ENCODE assay signal across 19 cellular contexts in the genomic region with DNA sequence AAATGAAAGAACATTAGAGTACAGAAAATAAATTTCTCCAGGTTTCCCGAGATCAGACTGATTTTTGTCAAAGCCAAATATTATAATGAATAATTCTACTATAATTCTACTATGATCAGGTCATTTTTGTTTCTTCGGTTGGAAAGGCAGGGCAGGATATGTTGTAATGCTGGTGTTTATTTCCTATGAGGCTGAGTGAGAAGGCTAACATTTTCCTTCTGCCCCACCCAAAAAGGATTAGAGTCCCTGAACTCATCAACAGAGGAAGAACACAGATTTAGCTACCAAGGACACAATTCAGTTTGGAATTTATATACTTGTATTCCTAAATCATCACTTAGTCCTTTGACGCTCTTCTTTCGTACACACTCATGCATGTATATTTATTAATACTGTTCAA.
DNase-seq lines count a peak whose midpoint lies in the region; ATAC-seq and TF ChIP-seq lines count a peak whose summit lies in the region.
"Had no signal": no experiment of that assay in that cellular context is flagged by ENCODE, and none has a peak within 500 bp of the region (broad histone marks: within the 10 kb centered on the region; RNA-seq: fewer than 3 reads in every experiment).

No MANE protein-coding gene starts in this region.

- DNase-seq in GM23248 = peak; percentile 50
- DNase-seq in dedifferentiated amniotic fluid mesenchymal stem cell (ENCODE audit: extremely low spot score) = peak; percentile 44
- DNase-seq in heart left ventricle = no peak
- no peak for DNase-seq in gastrocnemius medialis
- no peak for DNase-seq in NCI-H1417 (lab: John Stamatoyannopoulos, UW)
- DNase-seq in COLO668 (lab: John Stamatoyannopoulos, UW; ENCODE audit: unreplicated experiment) = no peak
- no peak for DNase-seq in NCI-H2171 treated with DMSO at 0.1 percent for 48 hours (lab: John Stamatoyannopoulos, UW)
- DNase-seq in MG63 = no peak
- DNase-seq: activated CD8-positive, alpha-beta memory T cell treated with anti-CD3 and anti-CD28 coated beads, Interleukin-2, amount 10 ng/mL, durations not matched to agents 7 days and 5 days; activated naive CD8-positive, alpha-beta T cell treated with anti-CD3 and anti-CD28 coated beads, Interleukin-2, amount 10 ng/mL, durations not matched to agents 7 days and 5 days; CD8-positive, alpha-beta T cell; DMS79; effector CD8-positive, alpha-beta T cell; kidney glomerular epithelial cell; mucosa of descending colon; NCI-H1930 had no signal

- TF ChIP-seq POLR2A in heart left ventricle (IDR thresholded peaks at IDR 0.05) = no peak
- TF ChIP-seq POLR2A in gastrocnemius medialis (IDR thresholded peaks at IDR 0.05) = no peak

- H3K4me2 ChIP-seq in GM23248 (ENCODE audit: unreplicated experiment) = no peak overlapping the region

- intact Hi-C loops in heart left ventricle (cut with DNase I) = no loop called here
- intact Hi-C loops in gastrocnemius medialis (cut with DNase I; ENCODE audit: low total_unique reads) = no loop called here

- H3K4me1 ChIP-seq in GM23248 (ENCODE audit: insufficient read depth) = peaks cover 25% of the 10 kb centered on the region
- peaks cover 0 to 47% (median 31%) of the 10 kb centered on the region in 12 donors for H3K4me1 ChIP-seq in heart left ventricle
- no peaks in the 10 kb centered on the region for H3K4me1 ChIP-seq in gastrocnemius medialis
- H3K4me1 ChIP-seq: prostate gland had no signal

- peaks cover 82% of the 10 kb centered on the region for H3K36me3 ChIP-seq in GM23248 (ENCODE audit: low read depth)
- H3K36me3 ChIP-seq in heart left ventricle = peaks cover 2 to 95% (median 68%) of the 10 kb centered on the region in 9 donors
- H3K36me3 ChIP-seq in gastrocnemius medialis = peaks cover 0 to 64% of the 10 kb centered on the region in 2 donors
- H3K36me3 ChIP-seq in MG63 = 0 out of 2 replicates have a peak, but pooled peaks cover 2% of the 10 kb centered on the region
- H3K36me3 ChIP-seq: prostate gland had no signal

- 76 to 82% methylated on average over 4 of the region's 4 CpGs for WGBS in GM23248 (ENCODE audit: low coverage in 1 of 2, low lambda C conversion rate in 2 of 2, missing lambda C conversion rate in 2 of 2), 2 experiments
- WGBS in heart left ventricle, 4 donors = 53 to 75% (median 68%) methylated on average over 4 of the region's 4 CpGs

- no peaks in the 10 kb centered on the region for H3K9me2 ChIP-seq in GM23248 (ENCODE audit: insufficient read depth)

- peaks cover 38% of the 10 kb centered on the region for H3F3A ChIP-seq in GM23248 (ENCODE audit: insufficient read depth)

- H3K79me2 ChIP-seq in GM23248 (ENCODE audit: insufficient read depth) = no peaks in the 10 kb centered on the region

- peak overlapping the region; percentile 28; the same call in 1 of the 2 replicates for H3K27ac ChIP-seq in GM23248
- H3K27ac ChIP-seq in heart left ventricle = peak overlapping the region in 11 of 12 donors; percentile 65 to 86 (median 73)
- peak overlapping the region; percentile 56 to 66 (median 60) for H3K27ac ChIP-seq in gastrocnemius medialis
- H3K27ac ChIP-seq: cardiac muscle cell, prostate gland, RWPE1 had no signal

- no peak overlapping the region for H2AFZ ChIP-seq in GM23248

- H3K27me3 ChIP-seq in GM23248 (replicated peaks; ENCODE audit: insufficient read depth) = no peaks in the 10 kb centered on the region
- no peaks in the 10 kb centered on the region for H3K27me3 ChIP-seq in heart left ventricle
- H3K27me3 ChIP-seq in gastrocnemius medialis = no peaks in the 10 kb centered on the region
- H3K27me3 ChIP-seq in MG63 = no peaks in the 10 kb centered on the region

- no peak for TF ChIP-seq CTCF in heart left ventricle (IDR thresholded peaks at IDR 0.05)
- TF ChIP-seq CTCF in gastrocnemius medialis (IDR thresholded peaks at IDR 0.05 in 4 of 5, conservative IDR thresholded peaks at IDR 0.05 in 1 of 5) = no peak

- no peak overlapping the region for H3K4me3 ChIP-seq in GM23248
- H3K4me3 ChIP-seq in heart left ventricle = peak overlapping the region in 7 of 12 donors; percentile 20 to 44 (median 27)
- H3K4me3 ChIP-seq in gastrocnemius medialis = peak overlapping the region in 1 of 4 donors; percentile 18
- no peak overlapping the region for H3K4me3 ChIP-seq in MG63
- H3K4me3 ChIP-seq: cardiac muscle cell, mucosa of descending colon, prostate gland had no signal

- in situ Hi-C loops in GM23248 (cut with MboI) (no loop called here), gastrocnemius medialis (cut with MboI; ENCODE audit: low sequenced_read_pairs in 4 of 4) (no loop called here)

- no peak overlapping the region for H3K9ac ChIP-seq in GM23248

- H4K20me1 ChIP-seq in GM23248 (ENCODE audit: insufficient read depth) = no peaks in the 10 kb centered on the region

- ATAC-seq in heart left ventricle (peak in 3 of 4 donors; percentile 53 to 76 (median 69)), gastrocnemius medialis (peak; percentile 67 to 78)
- ATAC-seq: activated CD8-positive, alpha-beta memory T cell treated with anti-CD3 and anti-CD28 coated beads, Interleukin-2, amount 10 ng/mL, durations not matched to agents 7 days and 5 days; CD8-positive, alpha-beta T cell; mucosa of descending colon had no signal

- no peaks in the 10 kb centered on the region for H3K9me3 ChIP-seq in GM23248 (ENCODE audit: low read depth)
- no peaks in the 10 kb centered on the region for H3K9me3 ChIP-seq in heart left ventricle
- H3K9me3 ChIP-seq in gastrocnemius medialis = no peaks in the 10 kb centered on the region
- H3K9me3 ChIP-seq in MG63 = no peaks in the 10 kb centered on the region
- H3K9me3 ChIP-seq: mucosa of descending colon, prostate gland had no signal

Comparison
In these comparisons a context has a peak if more than half of its experiments do, and no peak if none do; other contexts are left out.
1. DNase-seq: peak in GM23248 (single experiment) and dedifferentiated amniotic fluid mesenchymal stem cell (single experiment); none in heart left ventricle (0 of 5), gastrocnemius medialis (0 of 2), NCI-H1417 (0 of 3), COLO668 (single experiment), NCI-H2171 treated with DMSO at 0.1 percent for 48 hours (single experiment) and MG63 (single experiment).
2. H3K4me3 ChIP-seq: peak in heart left ventricle (7 of 12); none in GM23248 (single experiment) and MG63 (single experiment).
3. Peak in every context shown above with its lines, with median percentiles within 50 percentile points of each other: H3K27ac ChIP-seq.